ENCODE assay signal across 8 cellular contexts in genomic region chr7:102749323-102749786, GRCh38. TPM values are rescaled to one million over a fixed set of nuclear protein-coding genes. Genes with fewer than 3 reads are reported as not detected.
A peak's percentile ranks its signal among the peaks of the same experiment; 100 is the strongest.
DNase-seq lines count a peak whose midpoint lies in the region; ATAC-seq and TF ChIP-seq lines count a peak whose summit lies in the region.
"Not testable (repeated sequence)": the region's sequence is repeated elsewhere in the genome, so short reads cannot be mapped to it uniquely, and the experiment has no call there.

No MANE protein-coding gene starts in this region.

- H3K4me3 ChIP-seq in DND-41 (ENCODE audit: low read depth in 1 of 2, low read length in 2 of 2) (peak overlapping the region; percentile 16 to 55; a peak in 3 of 4 replicates), SK-N-SH (ENCODE audit: low read depth in 2 of 2, low read length in 1 of 2) (peak overlapping the region; percentile 67 to 78), adipocyte (ENCODE audit: low read length) (peak overlapping the region; percentile 82), esophagus (ENCODE audit: low read depth in 1 of 2, low read length in 2 of 2) (peak overlapping the region; percentile 59 to 82), left lung (peak overlapping the region; percentile 61 to 64), ovary (peak overlapping the region; percentile 48), transverse colon (peak overlapping the region; percentile 52 to 76 (median 58))

- peak overlapping the region; percentile 62 for H3K9ac ChIP-seq in DND-41 (ENCODE audit: low read depth, low read length)
- peak overlapping the region; percentile 70; the same call in 1 of the 2 replicates for H3K9ac ChIP-seq in SK-N-SH
- H3K9ac ChIP-seq in adipocyte (ENCODE audit: low read length), result peak overlapping the region; percentile 84

- H3F3A ChIP-seq in SK-N-SH (replicated peaks; ENCODE audit: insufficient read depth), result not testable (repeated sequence)

- not testable (repeated sequence) for TF ChIP-seq RAD21 in SK-N-SH (IDR thresholded peaks at IDR 0.05; ENCODE audit: low read length)

- not testable (repeated sequence) for H3K9me3 ChIP-seq in DND-41 (ENCODE audit: insufficient read depth, low read length, severe bottlenecking); SK-N-SH; adipocyte (ENCODE audit: control insufficient read depth, low read length); esophagus (ENCODE audit: control insufficient read depth in 2 of 2, insufficient read depth in 1 of 2, low read depth in 1 of 2, low read length in 1 of 2); left lung; ovary; transverse colon

- H4K20me1 ChIP-seq in DND-41 (ENCODE audit: insufficient read depth, low read length); SK-N-SH (ENCODE audit: insufficient read depth): not testable (repeated sequence)

- intact Hi-C loops in left lung (cut with DNase I); ovary (cut with DNase I); transverse colon (cut with DNase I; ENCODE audit: low total_unique reads): not testable (repeated sequence)

- peak overlapping the region; percentile 77 for H3K4me2 ChIP-seq in DND-41 (ENCODE audit: insufficient read depth, low read length)
- peak overlapping the region; percentile 89 for H3K4me2 ChIP-seq in SK-N-SH

- DNase-seq in DND-41; SK-N-SH; adipocyte (ENCODE audit: low read depth); left lung; ovary; transverse colon: not testable (repeated sequence)

- not testable (repeated sequence) for TF ChIP-seq POLR2A in ovary (IDR thresholded peaks at IDR 0.05); transverse colon (IDR thresholded peaks at IDR 0.05)

- WGBS in SK-N-SH (ENCODE audit: low lambda C conversion rate), result 10% methylated on average over 9 of the region's 38 CpGs
- WGBS in esophagus, 2 donors, result 4 to 14% methylated on average over 6 to 22 of the region's 38 CpGs
- 2 to 8% (median 7%) methylated on average over 8 to 26 of the region's 38 CpGs for WGBS in ovary, 3 donors
- WGBS in transverse colon (ENCODE audit: low coverage in 1 of 2), 2 donors, result 11 to 71% methylated on average over 1 to 7 of the region's 38 CpGs

- ATAC-seq in DND-41 (ENCODE audit: insufficient read depth, low read depth), result not testable (repeated sequence)
- ATAC-seq in HG03135 (IDR thresholded peaks at IDR 0.05; ENCODE audit: unreplicated experiment) (peak; percentile 5), left lung (peak; percentile 42)

- H3K9me2 ChIP-seq in SK-N-SH, result not testable (repeated sequence)

- not testable (repeated sequence) for TF ChIP-seq EP300 in SK-N-SH (IDR thresholded peaks at IDR 0.05; ENCODE audit: borderline replicate concordance in 1 of 2, low read depth in 1 of 2, low read length in 1 of 2); ovary (IDR thresholded peaks at IDR 0.05); transverse colon (IDR thresholded peaks at IDR 0.05; ENCODE audit: low read depth)

- not testable (repeated sequence) for TF ChIP-seq CTCF in DND-41 (IDR thresholded peaks at IDR 0.05; ENCODE audit: borderline replicate concordance, extremely low read depth, low read length, poor library complexity, severe bottlenecking); SK-N-SH (IDR thresholded peaks at IDR 0.05); left lung (IDR thresholded peaks at IDR 0.05); ovary (IDR thresholded peaks at IDR 0.05); transverse colon (IDR thresholded peaks at IDR 0.05)

- not testable (repeated sequence) for H3K79me2 ChIP-seq in DND-41 (ENCODE audit: insufficient read depth, low read length)
- peaks cover 17% of the 10 kb centered on the region for H3K79me2 ChIP-seq in SK-N-SH (ENCODE audit: insufficient read depth)

- POLR2A ChIA-PET in SK-N-SH (lab: Yijun Ruan, JAX), result interaction anchor here (0.6 to 1.2 kb wide), 3 partner anchors 326 to 1860 kb away, joined by 3 to 9 read pairs (median 6); partner anchors contain the start of genes ARMC10, FBXL13 and UFSP1

- not testable (repeated sequence) for H3K36me3 ChIP-seq in DND-41 (ENCODE audit: insufficient read depth, low read length); SK-N-SH (replicated peaks in 1 of 2; ENCODE audit: control insufficient read depth in 1 of 2, insufficient read depth in 2 of 2, low read length in 1 of 2); adipocyte (ENCODE audit: control insufficient read depth, insufficient read depth, low read length, severe bottlenecking); esophagus (ENCODE audit: control insufficient read depth in 2 of 2, insufficient read depth in 2 of 2, low read length in 1 of 2); left lung; ovary; transverse colon

- H3K27me3 ChIP-seq in DND-41 (ENCODE audit: insufficient read depth, low read length, poor library complexity); SK-N-SH (ENCODE audit: insufficient read depth); adipocyte (replicated peaks; ENCODE audit: control insufficient read depth, insufficient read depth, low read length); esophagus (ENCODE audit: control insufficient read depth in 1 of 2, insufficient read depth in 2 of 2, low read length in 2 of 2); left lung; ovary; transverse colon: not testable (repeated sequence)

- H3K27ac ChIP-seq in DND-41 (ENCODE audit: low read length) (peak overlapping the region; percentile 6; the same call in 1 of the 2 replicates), SK-N-SH (ENCODE audit: low read depth in 2 of 2, low read length in 1 of 2) (peak overlapping the region; percentile 34 to 39; a peak in 2 of 4 replicates), esophagus (ENCODE audit: low read depth in 2 of 2, low read length in 1 of 2) (peak overlapping the region; percentile 15 to 44), left lung (peak overlapping the region; percentile 33 to 63), ovary (peak overlapping the region in 1 of 2 donors; percentile 51), transverse colon (peak overlapping the region; percentile 71 to 83 (median 81))

- peaks cover 19% of the 10 kb centered on the region for H3K4me1 ChIP-seq in DND-41 (ENCODE audit: insufficient read depth, low read length)
- H3K4me1 ChIP-seq in SK-N-SH (ENCODE audit: control insufficient read depth in 1 of 2, insufficient read depth in 2 of 2, low read depth in 1 of 2, low read length in 1 of 2); adipocyte (ENCODE audit: control insufficient read depth, insufficient read depth, low read length); esophagus (ENCODE audit: control insufficient read depth in 2 of 2, insufficient read depth in 2 of 2, low read length in 1 of 2); ovary (ENCODE audit: insufficient read depth): not testable (repeated sequence)
- peaks cover 6 to 11% of the 10 kb centered on the region in 2 donors for H3K4me1 ChIP-seq in left lung
- peaks cover 6 to 19% (median 10%) of the 10 kb centered on the region in 4 donors for H3K4me1 ChIP-seq in transverse colon

- CTCF ChIA-PET in SK-N-SH (lab: Yijun Ruan, JAX), result interaction anchor here (1.2 to 1.4 kb wide), 3 partner anchors 312 to 326 kb away, joined by 3 to 13 read pairs (median 5); partner anchors contain the start of genes ARMC10 and FBXL13

- in situ Hi-C loops in transverse colon (cut with MboI; ENCODE audit: low pct_ligation_motif_present in 1 of 4, low pct_unique_long_range_greater_than_20kb in 1 of 4, low sequenced_read_pairs in 3 of 4), result not testable (repeated sequence)

- peak overlapping the region; percentile 48 for H2AFZ ChIP-seq in DND-41 (ENCODE audit: low read depth, low read length)
- H2AFZ ChIP-seq in SK-N-SH (ENCODE audit: low read depth), result peak overlapping the region; percentile 76

RNA-seq across cellular contexts. Expression of gene FAM185A, which starts 0.6 kb away (rescaled TPM):
- polyA plus RNA-seq in SK-N-SH (2012; rRNA removed), result 12.8 and 17.0 TPM in 2 replicates
- 10.1 and 11.5 TPM in 2 replicates for polyA plus RNA-seq in SK-N-SH (2012; cell fraction: cytosol; rRNA removed)
- 29.1 and 39.7 TPM in 2 replicates for polyA plus RNA-seq in SK-N-SH (2012; cell fraction: nucleus; rRNA removed)
- polyA plus RNA-seq in esophagus, result 1 to 10 TPM; 3.5 to 4.9 TPM
- 1 to 10 TPM; 7.1 to 7.7 TPM for total RNA-seq in left lung
- 10 to 100 TPM in 6 of 7 donors, 1 to 10 TPM in 1; 7.0 to 19.6 (median 13.5) TPM for total RNA-seq in ovary
- polyA plus RNA-seq in ovary, result 1 to 10 TPM; 5.0 to 6.1 TPM
- total RNA-seq in transverse colon, result 10 to 100 TPM; 12.7 to 20.2 (median 17.4) TPM
